1 cellular context compared by ENCODE assay signal in the genomic region with DNA sequence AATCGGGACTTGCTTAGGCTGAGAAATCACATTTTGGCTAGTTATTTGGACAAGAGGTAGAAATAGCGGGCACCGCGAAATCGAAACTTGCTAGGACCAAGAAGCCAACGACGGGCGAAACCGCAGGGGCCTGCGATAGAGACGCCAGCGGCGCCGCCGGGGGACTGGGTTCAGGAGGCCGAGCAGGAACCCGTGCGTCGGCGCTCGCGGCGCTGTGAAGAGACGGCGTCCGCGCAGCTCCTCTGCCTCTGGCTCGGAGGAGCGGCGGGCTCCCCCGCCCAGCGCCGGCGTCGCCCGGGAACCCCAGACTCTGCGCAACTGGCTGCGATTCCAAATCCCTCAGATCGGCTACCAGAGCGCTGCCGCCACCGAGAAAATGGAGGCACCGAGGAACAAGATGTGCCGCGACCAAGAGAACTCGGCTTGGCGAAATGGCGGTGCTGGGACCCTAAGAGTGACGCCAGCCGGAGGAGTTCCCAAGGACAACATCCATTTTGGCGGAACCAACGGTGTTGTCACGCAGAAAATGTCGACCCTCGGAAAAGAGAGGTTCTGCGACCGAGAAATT.
TF ChIP-seq lines count a peak whose summit lies in the region.

No MANE protein-coding gene starts in this region.

TF ChIP-seq in K562, 482 proteins besides CTCF, POLR2A, EP300 and RAD21 (continued from another document and continues in another):
- TF ChIP-seq, protein P1, sequence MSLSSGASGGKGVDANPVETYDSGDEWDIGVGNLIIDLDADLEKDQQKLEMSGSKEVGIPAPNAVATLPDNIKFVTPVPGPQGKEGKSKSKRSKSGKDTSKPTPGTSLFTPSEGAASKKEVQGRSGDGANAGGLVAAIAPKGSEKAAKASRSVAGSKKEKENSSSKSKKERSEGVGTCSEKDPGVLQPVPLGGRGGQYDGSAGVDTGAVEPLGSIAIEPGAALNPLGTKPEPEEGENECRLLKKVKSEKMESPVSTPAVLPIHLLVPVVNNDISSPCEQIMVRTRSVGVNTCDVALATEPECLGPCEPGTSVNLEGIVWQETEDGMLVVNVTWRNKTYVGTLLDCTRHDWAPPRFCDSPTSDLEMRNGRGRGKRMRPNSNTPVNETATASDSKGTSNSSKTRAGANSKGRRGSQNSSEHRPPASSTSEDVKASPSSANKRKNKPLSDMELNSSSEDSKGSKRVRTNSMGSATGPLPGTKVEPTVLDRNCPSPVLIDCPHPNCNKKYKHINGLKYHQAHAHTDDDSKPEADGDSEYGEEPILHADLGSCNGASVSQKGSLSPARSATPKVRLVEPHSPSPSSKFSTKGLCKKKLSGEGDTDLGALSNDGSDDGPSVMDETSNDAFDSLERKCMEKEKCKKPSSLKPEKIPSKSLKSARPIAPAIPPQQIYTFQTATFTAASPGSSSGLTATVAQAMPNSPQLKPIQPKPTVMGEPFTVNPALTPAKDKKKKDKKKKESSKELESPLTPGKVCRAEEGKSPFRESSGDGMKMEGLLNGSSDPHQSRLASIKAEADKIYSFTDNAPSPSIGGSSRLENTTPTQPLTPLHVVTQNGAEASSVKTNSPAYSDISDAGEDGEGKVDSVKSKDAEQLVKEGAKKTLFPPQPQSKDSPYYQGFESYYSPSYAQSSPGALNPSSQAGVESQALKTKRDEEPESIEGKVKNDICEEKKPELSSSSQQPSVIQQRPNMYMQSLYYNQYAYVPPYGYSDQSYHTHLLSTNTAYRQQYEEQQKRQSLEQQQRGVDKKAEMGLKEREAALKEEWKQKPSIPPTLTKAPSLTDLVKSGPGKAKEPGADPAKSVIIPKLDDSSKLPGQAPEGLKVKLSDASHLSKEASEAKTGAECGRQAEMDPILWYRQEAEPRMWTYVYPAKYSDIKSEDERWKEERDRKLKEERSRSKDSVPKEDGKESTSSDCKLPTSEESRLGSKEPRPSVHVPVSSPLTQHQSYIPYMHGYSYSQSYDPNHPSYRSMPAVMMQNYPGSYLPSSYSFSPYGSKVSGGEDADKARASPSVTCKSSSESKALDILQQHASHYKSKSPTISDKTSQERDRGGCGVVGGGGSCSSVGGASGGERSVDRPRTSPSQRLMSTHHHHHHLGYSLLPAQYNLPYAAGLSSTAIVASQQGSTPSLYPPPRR (CRISPR knock-in tag; IDR thresholded peaks at IDR 0.05; ENCODE audit: borderline replicate concordance): no peak
- TF ChIP-seq, protein P2, sequence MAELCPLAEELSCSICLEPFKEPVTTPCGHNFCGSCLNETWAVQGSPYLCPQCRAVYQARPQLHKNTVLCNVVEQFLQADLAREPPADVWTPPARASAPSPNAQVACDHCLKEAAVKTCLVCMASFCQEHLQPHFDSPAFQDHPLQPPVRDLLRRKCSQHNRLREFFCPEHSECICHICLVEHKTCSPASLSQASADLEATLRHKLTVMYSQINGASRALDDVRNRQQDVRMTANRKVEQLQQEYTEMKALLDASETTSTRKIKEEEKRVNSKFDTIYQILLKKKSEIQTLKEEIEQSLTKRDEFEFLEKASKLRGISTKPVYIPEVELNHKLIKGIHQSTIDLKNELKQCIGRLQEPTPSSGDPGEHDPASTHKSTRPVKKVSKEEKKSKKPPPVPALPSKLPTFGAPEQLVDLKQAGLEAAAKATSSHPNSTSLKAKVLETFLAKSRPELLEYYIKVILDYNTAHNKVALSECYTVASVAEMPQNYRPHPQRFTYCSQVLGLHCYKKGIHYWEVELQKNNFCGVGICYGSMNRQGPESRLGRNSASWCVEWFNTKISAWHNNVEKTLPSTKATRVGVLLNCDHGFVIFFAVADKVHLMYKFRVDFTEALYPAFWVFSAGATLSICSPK (IDR thresholded peaks at IDR 0.05; ENCODE audit: borderline replicate concordance): no peak
- no peak for TF ChIP-seq JUNB (CRISPR knock-in tag; conservative IDR thresholded peaks at IDR 0.05)
- peak; percentile 4; the same call in 1 of the 2 replicates for TF ChIP-seq CREM (IDR thresholded peaks at IDR 0.05; ENCODE audit: low read depth)
- TF ChIP-seq ZNF785 (CRISPR knock-in tag; IDR thresholded peaks at IDR 0.05): no peak
- peak in 1 of 2 experiments; percentile 18; a peak in 1 of 4 replicates for TF ChIP-seq KDM4B (IDR thresholded peaks at IDR 0.05; ENCODE audit: borderline replicate concordance in 2 of 2, low read depth in 1 of 2)
- TF ChIP-seq GTF2A2 (tag; IDR thresholded peaks at IDR 0.05): no peak
- TF ChIP-seq BHLHE40 (IDR thresholded peaks at IDR 0.05; ENCODE audit: low read length): no peak; the same call in 1 of the 2 replicates
- no peak for TF ChIP-seq ASH1L (IDR thresholded peaks at IDR 0.05; ENCODE audit: borderline replicate concordance, low read depth, partially characterized antibody)
- TF ChIP-seq EHMT2 (IDR thresholded peaks at IDR 0.05): no peak
- peak; percentile 57 to 67; a peak in 3 of 4 replicates for TF ChIP-seq MAZ (CRISPR knock-in tag; conservative IDR thresholded peaks at IDR 0.05 in 1 of 2, IDR thresholded peaks at IDR 0.05 in 1 of 2)
- TF ChIP-seq, protein P3, sequence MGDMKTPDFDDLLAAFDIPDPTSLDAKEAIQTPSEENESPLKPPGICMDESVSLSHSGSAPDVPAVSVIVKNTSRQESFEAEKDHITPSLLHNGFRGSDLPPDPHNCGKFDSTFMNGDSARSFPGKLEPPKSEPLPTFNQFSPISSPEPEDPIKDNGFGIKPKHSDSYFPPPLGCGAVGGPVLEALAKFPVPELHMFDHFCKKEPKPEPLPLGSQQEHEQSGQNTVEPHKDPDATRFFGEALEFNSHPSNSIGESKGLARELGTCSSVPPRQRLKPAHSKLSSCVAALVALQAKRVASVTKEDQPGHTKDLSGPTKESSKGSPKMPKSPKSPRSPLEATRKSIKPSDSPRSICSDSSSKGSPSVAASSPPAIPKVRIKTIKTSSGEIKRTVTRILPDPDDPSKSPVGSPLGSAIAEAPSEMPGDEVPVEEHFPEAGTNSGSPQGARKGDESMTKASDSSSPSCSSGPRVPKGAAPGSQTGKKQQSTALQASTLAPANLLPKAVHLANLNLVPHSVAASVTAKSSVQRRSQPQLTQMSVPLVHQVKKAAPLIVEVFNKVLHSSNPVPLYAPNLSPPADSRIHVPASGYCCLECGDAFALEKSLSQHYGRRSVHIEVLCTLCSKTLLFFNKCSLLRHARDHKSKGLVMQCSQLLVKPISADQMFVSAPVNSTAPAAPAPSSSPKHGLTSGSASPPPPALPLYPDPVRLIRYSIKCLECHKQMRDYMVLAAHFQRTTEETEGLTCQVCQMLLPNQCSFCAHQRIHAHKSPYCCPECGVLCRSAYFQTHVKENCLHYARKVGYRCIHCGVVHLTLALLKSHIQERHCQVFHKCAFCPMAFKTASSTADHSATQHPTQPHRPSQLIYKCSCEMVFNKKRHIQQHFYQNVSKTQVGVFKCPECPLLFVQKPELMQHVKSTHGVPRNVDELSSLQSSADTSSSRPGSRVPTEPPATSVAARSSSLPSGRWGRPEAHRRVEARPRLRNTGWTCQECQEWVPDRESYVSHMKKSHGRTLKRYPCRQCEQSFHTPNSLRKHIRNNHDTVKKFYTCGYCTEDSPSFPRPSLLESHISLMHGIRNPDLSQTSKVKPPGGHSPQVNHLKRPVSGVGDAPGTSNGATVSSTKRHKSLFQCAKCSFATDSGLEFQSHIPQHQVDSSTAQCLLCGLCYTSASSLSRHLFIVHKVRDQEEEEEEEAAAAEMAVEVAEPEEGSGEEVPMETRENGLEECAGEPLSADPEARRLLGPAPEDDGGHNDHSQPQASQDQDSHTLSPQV (IDR thresholded peaks at IDR 0.05): no peak
- TF ChIP-seq ETV1 (tag; conservative IDR thresholded peaks at IDR 0.05; ENCODE audit: low read depth): no peak
- TF ChIP-seq NFE2L1 (tag; IDR thresholded peaks at IDR 0.05; ENCODE audit: borderline replicate concordance, low read depth): no peak
- TF ChIP-seq JUND (IDR thresholded peaks at IDR 0.05; ENCODE audit: borderline replicate concordance, low read depth, low read length): no peak
- no peak; the same call in 2 of the 3 replicates for TF ChIP-seq JUND (tag; IDR thresholded peaks at IDR 0.05; ENCODE audit: borderline replicate concordance, low read depth, low read length)
- TF ChIP-seq U2AF2 (optimal IDR thresholded peaks at IDR 0.05; ENCODE audit: low read depth, low read length): no peak
- TF ChIP-seq MCM3 (IDR thresholded peaks at IDR 0.05): no peak
- peak; percentile 43 for TF ChIP-seq ZNF143 (CRISPR knock-in tag; IDR thresholded peaks at IDR 0.05)
- no peak for TF ChIP-seq POLR2AphosphoS2 (IDR thresholded peaks at IDR 0.05; ENCODE audit: low read length)
- TF ChIP-seq, protein P4, sequence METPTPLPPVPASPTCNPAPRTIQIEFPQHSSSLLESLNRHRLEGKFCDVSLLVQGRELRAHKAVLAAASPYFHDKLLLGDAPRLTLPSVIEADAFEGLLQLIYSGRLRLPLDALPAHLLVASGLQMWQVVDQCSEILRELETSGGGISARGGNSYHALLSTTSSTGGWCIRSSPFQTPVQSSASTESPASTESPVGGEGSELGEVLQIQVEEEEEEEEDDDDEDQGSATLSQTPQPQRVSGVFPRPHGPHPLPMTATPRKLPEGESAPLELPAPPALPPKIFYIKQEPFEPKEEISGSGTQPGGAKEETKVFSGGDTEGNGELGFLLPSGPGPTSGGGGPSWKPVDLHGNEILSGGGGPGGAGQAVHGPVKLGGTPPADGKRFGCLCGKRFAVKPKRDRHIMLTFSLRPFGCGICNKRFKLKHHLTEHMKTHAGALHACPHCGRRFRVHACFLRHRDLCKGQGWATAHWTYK (CRISPR knock-in tag; IDR thresholded peaks at IDR 0.05): peak; percentile 39; the same call in 1 of the 2 replicates
- TF ChIP-seq ZNF232 (CRISPR knock-in tag; IDR thresholded peaks at IDR 0.05): no peak
- 0 out of 2 replicates have a peak, but pooled peaks have one; percentile 62 for TF ChIP-seq ZFPM2 (CRISPR knock-in tag; IDR thresholded peaks at IDR 0.05)
- TF ChIP-seq SAFB2 (IDR thresholded peaks at IDR 0.05; ENCODE audit: borderline replicate concordance, low read depth, low read length, severe bottlenecking): no peak
- no peak for TF ChIP-seq LARP7 (IDR thresholded peaks at IDR 0.05)
- TF ChIP-seq ZNF717 (CRISPR knock-in tag; IDR thresholded peaks at IDR 0.05): no peak
- no peak for TF ChIP-seq KDM5B (IDR thresholded peaks at IDR 0.05; ENCODE audit: insufficient replicate concordance, low read depth, low read length)
- TF ChIP-seq PHF8 (IDR thresholded peaks at IDR 0.05; ENCODE audit: borderline replicate concordance, low read length): peak; percentile 57
- no peak for TF ChIP-seq DDX20 (tag; IDR thresholded peaks at IDR 0.05; ENCODE audit: low read depth)
- TF ChIP-seq POLR2AphosphoS5 (IDR thresholded peaks at IDR 0.05; ENCODE audit: control insufficient read depth, insufficient read depth, low read depth, low read length): 0 out of 2 replicates have a peak, but pooled peaks have one; percentile 12
- no peak for TF ChIP-seq ZNF140 (CRISPR knock-in tag; IDR thresholded peaks at IDR 0.05)
- no peak for TF ChIP-seq NFE2 (IDR thresholded peaks at IDR 0.05; ENCODE audit: low read depth)
- no peak for TF ChIP-seq PRPF4 (IDR thresholded peaks at IDR 0.05; ENCODE audit: insufficient read depth, low read depth, low read length, poor library complexity, severe bottlenecking)
- no peak for TF ChIP-seq ZNF12 (CRISPR knock-in tag; IDR thresholded peaks at IDR 0.05)
- peak; percentile 40 for TF ChIP-seq SMAD4 (CRISPR knock-in tag; conservative IDR thresholded peaks at IDR 0.05)
- TF ChIP-seq ZSCAN32 (CRISPR knock-in tag; IDR thresholded peaks at IDR 0.05): no peak
- no peak for TF ChIP-seq ADNP (tag; IDR thresholded peaks at IDR 0.05)
- no peak for TF ChIP-seq SNIP1 (IDR thresholded peaks at IDR 0.05; ENCODE audit: low read depth)
- TF ChIP-seq HMG20A (CRISPR knock-in tag; conservative IDR thresholded peaks at IDR 0.05): no peak
- TF ChIP-seq BDP1 (IDR thresholded peaks at IDR 0.05; ENCODE audit: insufficient read depth, insufficient read length): no peak
- TF ChIP-seq, protein P5, sequence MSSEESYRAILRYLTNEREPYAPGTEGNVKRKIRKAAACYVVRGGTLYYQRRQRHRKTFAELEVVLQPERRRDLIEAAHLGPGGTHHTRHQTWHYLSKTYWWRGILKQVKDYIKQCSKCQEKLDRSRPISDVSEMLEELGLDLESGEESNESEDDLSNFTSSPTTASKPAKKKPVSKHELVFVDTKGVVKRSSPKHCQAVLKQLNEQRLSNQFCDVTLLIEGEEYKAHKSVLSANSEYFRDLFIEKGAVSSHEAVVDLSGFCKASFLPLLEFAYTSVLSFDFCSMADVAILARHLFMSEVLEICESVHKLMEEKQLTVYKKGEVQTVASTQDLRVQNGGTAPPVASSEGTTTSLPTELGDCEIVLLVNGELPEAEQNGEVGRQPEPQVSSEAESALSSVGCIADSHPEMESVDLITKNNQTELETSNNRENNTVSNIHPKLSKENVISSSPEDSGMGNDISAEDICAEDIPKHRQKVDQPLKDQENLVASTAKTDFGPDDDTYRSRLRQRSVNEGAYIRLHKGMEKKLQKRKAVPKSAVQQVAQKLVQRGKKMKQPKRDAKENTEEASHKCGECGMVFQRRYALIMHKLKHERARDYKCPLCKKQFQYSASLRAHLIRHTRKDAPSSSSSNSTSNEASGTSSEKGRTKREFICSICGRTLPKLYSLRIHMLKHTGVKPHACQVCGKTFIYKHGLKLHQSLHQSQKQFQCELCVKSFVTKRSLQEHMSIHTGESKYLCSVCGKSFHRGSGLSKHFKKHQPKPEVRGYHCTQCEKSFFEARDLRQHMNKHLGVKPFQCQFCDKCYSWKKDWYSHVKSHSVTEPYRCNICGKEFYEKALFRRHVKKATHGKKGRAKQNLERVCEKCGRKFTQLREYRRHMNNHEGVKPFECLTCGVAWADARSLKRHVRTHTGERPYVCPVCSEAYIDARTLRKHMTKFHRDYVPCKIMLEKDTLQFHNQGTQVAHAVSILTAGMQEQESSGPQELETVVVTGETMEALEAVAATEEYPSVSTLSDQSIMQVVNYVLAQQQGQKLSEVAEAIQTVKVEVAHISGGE (CRISPR knock-in tag; IDR thresholded peaks at IDR 0.05): peak in 1 of 3 experiments; percentile 85; a peak in 1 of 6 replicates
- TF ChIP-seq, protein P6, sequence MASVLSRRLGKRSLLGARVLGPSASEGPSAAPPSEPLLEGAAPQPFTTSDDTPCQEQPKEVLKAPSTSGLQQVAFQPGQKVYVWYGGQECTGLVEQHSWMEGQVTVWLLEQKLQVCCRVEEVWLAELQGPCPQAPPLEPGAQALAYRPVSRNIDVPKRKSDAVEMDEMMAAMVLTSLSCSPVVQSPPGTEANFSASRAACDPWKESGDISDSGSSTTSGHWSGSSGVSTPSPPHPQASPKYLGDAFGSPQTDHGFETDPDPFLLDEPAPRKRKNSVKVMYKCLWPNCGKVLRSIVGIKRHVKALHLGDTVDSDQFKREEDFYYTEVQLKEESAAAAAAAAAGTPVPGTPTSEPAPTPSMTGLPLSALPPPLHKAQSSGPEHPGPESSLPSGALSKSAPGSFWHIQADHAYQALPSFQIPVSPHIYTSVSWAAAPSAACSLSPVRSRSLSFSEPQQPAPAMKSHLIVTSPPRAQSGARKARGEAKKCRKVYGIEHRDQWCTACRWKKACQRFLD (CRISPR knock-in tag; IDR thresholded peaks at IDR 0.05): no peak
- TF ChIP-seq, protein P7, sequence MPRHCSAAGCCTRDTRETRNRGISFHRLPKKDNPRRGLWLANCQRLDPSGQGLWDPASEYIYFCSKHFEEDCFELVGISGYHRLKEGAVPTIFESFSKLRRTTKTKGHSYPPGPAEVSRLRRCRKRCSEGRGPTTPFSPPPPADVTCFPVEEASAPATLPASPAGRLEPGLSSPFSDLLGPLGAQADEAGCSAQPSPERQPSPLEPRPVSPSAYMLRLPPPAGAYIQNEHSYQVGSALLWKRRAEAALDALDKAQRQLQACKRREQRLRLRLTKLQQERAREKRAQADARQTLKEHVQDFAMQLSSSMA (CRISPR knock-in tag; IDR thresholded peaks at IDR 0.05): peak; percentile 26; the same call in 1 of the 2 replicates
- TF ChIP-seq SRSF1 (IDR thresholded peaks at IDR 0.05; ENCODE audit: low read depth, low read length): 0 out of 2 replicates have a peak, but pooled peaks have one; percentile 63
- no peak for TF ChIP-seq BMI1 (IDR thresholded peaks at IDR 0.05; ENCODE audit: low read length)
- peak; percentile 52 for TF ChIP-seq ERF (CRISPR knock-in tag; IDR thresholded peaks at IDR 0.05)
- peak; percentile 90 for TF ChIP-seq ZFX (CRISPR knock-in tag; IDR thresholded peaks at IDR 0.05)
- no peak for TF ChIP-seq NR3C1 (CRISPR knock-in tag; IDR thresholded peaks at IDR 0.05)
